ENCODE assay signal across 13 cellular contexts in the genomic region with DNA sequence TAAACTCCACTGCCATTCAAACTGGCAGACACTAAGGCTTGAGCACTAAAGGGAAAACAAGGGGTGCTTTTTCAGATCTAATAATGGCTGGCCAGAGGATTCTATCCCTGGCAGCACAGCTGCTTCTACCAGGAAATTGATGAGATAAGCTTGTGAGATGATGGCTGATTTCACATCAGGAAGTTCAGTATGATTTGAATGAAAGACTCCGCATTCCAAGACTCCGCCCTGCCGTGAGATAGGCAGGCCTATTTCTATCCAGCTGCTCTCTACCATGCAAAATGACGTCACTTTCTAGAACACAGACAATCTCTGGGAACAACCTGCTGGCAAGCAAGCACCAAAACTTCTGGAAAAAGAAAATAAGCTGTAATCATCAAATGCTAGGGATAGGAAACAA.
DNase-seq lines count a peak whose midpoint lies in the region; ATAC-seq and TF ChIP-seq lines count a peak whose summit lies in the region.
"Had no signal": no experiment of that assay in that cellular context is flagged by ENCODE, and none has a peak within 500 bp of the region (broad histone marks: within the 10 kb centered on the region; RNA-seq: fewer than 3 reads in every experiment).

No MANE protein-coding gene starts in this region.

- no peak for TF ChIP-seq CTCF in epithelial cell of esophagus (IDR thresholded peaks at IDR 0.05; ENCODE audit: insufficient read depth, low read depth, low read length, missing control alignments)
- no peak for TF ChIP-seq CTCF in testis (IDR thresholded peaks at IDR 0.05)

- intact Hi-C loops in left colon (cut with DNase I, micrococcal nuclease) (no loop called here), testis (cut with DNase I; ENCODE audit: low total_unique reads) (no loop called here)

- no peaks in the 10 kb centered on the region for H3K36me3 ChIP-seq in testis (ENCODE audit: low read depth, missing control alignments)

- DNase-seq in NCI-H526 treated with DMSO at 0.1 percent for 48 hours (lab: John Stamatoyannopoulos, UW) (peak; percentile 11), epithelial cell of esophagus (ENCODE audit: low read depth) (peak; percentile 43), left colon (peak; percentile 54 to 74), testis (peak; percentile 55), GOT3 (lab: John Stamatoyannopoulos, UW) (no peak)
- DNase-seq in central memory CD4-positive, alpha-beta T cell = no peak
- DNase-seq: activated CD4-positive, alpha-beta T cell treated with anti-CD3 and anti-CD28 coated beads, Interleukin-2, amount 10 ng/mL, durations not matched to agents 7 days and 5 days; activated naive CD4-positive, alpha-beta T cell treated with Interleukin-2 at 50 U/mL for 16 hours; SHP77 treated with DMSO at 0.1 percent for 48 hours; stimulated activated CD4-positive, alpha-beta T cell treated with anti-CD3 and anti-CD28 coated beads, Interleukin-15, amount 100 ng/mL, for 24 hours; stimulated activated naive CD4-positive, alpha-beta T cell had no signal

- TF ChIP-seq POLR2A in testis (IDR thresholded peaks at IDR 0.05) = no peak

- 60 to 61% methylated on average over 4 of the region's 4 CpGs for WGBS in testis, 2 donors

- no peaks in the 10 kb centered on the region for H3K4me1 ChIP-seq in testis

- H3K9me3 ChIP-seq in testis = no peaks in the 10 kb centered on the region

- H3K27me3 ChIP-seq in testis = no peaks in the 10 kb centered on the region

- peak; percentile 100 for ATAC-seq in left colon
- ATAC-seq in GM18861 (IDR thresholded peaks at IDR 0.05; ENCODE audit: unreplicated experiment) = no peak
- no peak for ATAC-seq in HG02973 (IDR thresholded peaks at IDR 0.05; ENCODE audit: unreplicated experiment)

- H3K27ac ChIP-seq in testis = peak overlapping the region in 1 of 2 donors; percentile 54

- H3K4me3 ChIP-seq in epithelial cell of esophagus (ENCODE audit: low read length) (no peak overlapping the region), testis (no peak overlapping the region)

Comparison
In these comparisons a context has a peak if more than half of its experiments do, and no peak if none do; other contexts are left out.
1. DNase-seq: peak in NCI-H526 treated with DMSO at 0.1 percent for 48 hours (single experiment), epithelial cell of esophagus (single experiment), left colon (2 of 2) and testis (single experiment); none in central memory CD4-positive, alpha-beta T cell (single experiment) and GOT3 (single experiment).